Comparison of ENCODE assay signal across 8 cellular contexts in the genomic region with DNA sequence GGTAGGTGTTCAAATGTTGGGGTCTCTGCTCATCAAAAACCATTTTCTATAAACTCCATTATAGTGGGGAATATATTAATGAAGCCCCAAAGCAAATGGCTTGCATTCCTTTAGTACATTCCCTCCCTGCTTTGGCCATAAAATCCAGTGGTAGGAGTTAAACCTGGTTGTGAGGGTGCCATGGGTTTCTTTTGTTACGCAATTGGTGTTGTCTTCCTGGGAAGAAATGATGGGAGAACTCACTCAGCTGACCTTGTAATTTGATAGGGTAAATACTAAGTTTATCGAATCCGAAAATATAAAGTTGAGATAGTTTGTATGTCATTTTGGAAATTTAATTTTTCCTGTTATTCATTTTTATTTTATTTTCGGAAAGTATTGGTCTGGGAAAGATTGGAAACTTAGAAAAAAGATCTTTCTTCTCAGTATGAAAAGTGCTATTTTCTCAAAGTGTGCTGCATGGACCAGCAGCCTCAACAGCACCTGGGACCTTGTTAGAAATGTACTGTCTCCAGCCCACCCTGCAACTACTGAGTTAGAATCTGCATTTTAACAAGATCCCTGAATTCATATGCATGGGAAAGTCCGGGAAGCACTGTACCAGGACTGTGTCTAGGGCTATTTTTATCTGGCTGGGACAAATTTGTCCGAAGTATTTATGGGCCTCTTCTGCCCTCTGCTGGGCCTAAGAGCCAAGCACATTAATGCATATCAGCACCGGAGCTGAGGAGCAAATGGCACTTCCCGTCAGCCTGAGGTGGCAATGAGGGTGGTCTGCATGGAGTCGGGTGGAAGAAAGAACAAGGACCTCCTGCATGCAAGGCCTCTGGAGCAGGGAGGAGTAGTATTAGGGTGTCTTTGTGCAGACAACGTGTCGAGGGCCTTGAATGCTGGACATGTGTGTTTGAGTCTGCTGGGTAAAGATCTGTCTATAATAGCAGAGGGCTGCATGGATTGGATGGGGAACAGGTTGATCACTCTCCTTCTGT.
DNase-seq lines count a peak whose midpoint lies in the region; ATAC-seq lines count a peak whose summit lies in the region.

No MANE protein-coding gene starts in this region.

- no peak for ATAC-seq in GM21381 (IDR thresholded peaks at IDR 0.05; ENCODE audit: unreplicated experiment)

- DNase-seq in NCI-H2107 treated with DMSO at 0.1 percent for 48 hours (lab: John Stamatoyannopoulos, UW; ENCODE audit: unreplicated experiment) (peak; percentile 28), NCI-H2107 (lab: John Stamatoyannopoulos, UW) (no peak), NCI-H1930 (lab: John Stamatoyannopoulos, UW) (peak; percentile 1 to 13), UCSD-AML1 (lab: John Stamatoyannopoulos, UW; ENCODE audit: unreplicated experiment) (peak; percentile 46), brain pericyte (ENCODE audit: low read depth, low spot score) (peak; percentile 18), inferior parietal cortex (ENCODE audit: extremely low spot score) (peak; percentile 93)
- DNase-seq in stimulated activated CD4-positive, alpha-beta T cell treated with anti-CD3 and anti-CD28 coated beads, Interleukin-12 subunit alpha, Interleukin-12 subunit beta, amount 100 ng/mL, for 24 hours (ENCODE audit: low read depth in 2 of 2), result peak; percentile 17
